ENCODE assay signal across 14 cellular contexts in genomic region chr4:8362483-8362882, GRCh38.
"Had no signal": no experiment of that assay in that cellular context is flagged by ENCODE, and none has a peak within 500 bp of the region (broad histone marks: within the 10 kb centered on the region; RNA-seq: fewer than 3 reads in every experiment).

No MANE protein-coding gene starts in this region.

- ATAC-seq: esophagus mucosa; left ventricle myocardium superior; natural killer cell; stimulated activated memory B cell treated with anti-CD40 and anti-IgM and Interleukin-4, amounts not matched to agents 10 μg/mL and 1 μg/mL and 100 μg/mL, for 72 hours had no signal

- H3K36me3 ChIP-seq: uterus had no signal

- H3K4me3 Mint-ChIP-seq: activated naive CD4-positive, alpha-beta T cell treated with anti-CD3 and anti-CD28 coated beads for 36 hours; natural killer cell; stimulated activated memory B cell treated with anti-CD40 and anti-IgM and Interleukin-4, amounts not matched to agents 10 μg/mL and 1 μg/mL and 100 μg/mL, for 72 hours had no signal

- H3K27ac Mint-ChIP-seq: activated naive CD4-positive, alpha-beta T cell treated with anti-CD3 and anti-CD28 coated beads for 36 hours; natural killer cell; stimulated activated memory B cell treated with anti-CD40 and anti-IgM and Interleukin-4, amounts not matched to agents 10 μg/mL and 1 μg/mL and 100 μg/mL, for 72 hours had no signal

- H3K36me3 Mint-ChIP-seq: natural killer cell had no signal

- H3K9me3 ChIP-seq: tibial nerve, uterus had no signal

- H3K4me3 ChIP-seq: tibial nerve, uterus had no signal

- H3K4me1 ChIP-seq: parathyroid adenoma, tibial nerve, uterus had no signal

- H3K27me3 Mint-ChIP-seq: stimulated activated memory B cell treated with anti-CD40 and anti-IgM and Interleukin-4, amounts not matched to agents 10 μg/mL and 1 μg/mL and 100 μg/mL, for 72 hours had no signal

- H3K27me3 ChIP-seq: neutrophil, tibial nerve, uterus had no signal

- H3K9me3 Mint-ChIP-seq: natural killer cell had no signal

- H3K27ac ChIP-seq: neutrophil, parathyroid adenoma, tibial nerve, uterus had no signal

- DNase-seq: activated CD4-positive, CD25-positive, alpha-beta regulatory T cell treated with anti-CD3 and anti-CD28 coated beads, Interleukin-2, amount 50 U/mL, for 72 hours; activated naive CD4-positive, alpha-beta T cell treated with anti-CD3 and anti-CD28 coated beads for 36 hours; activated T-cell treated with anti-CD3 and anti-CD28 coated beads for 4 hours; caudate nucleus; hippocampal formation; left ventricle myocardium superior; mesenchymal stem cell; natural killer cell; uterus had no signal

- H3K4me1 Mint-ChIP-seq: natural killer cell; stimulated activated memory B cell treated with anti-CD40 and anti-IgM and Interleukin-4, amounts not matched to agents 10 μg/mL and 1 μg/mL and 100 μg/mL, for 72 hours had no signal
